Comparison of ENCODE assay signal across 26 cellular contexts in the genomic region with DNA sequence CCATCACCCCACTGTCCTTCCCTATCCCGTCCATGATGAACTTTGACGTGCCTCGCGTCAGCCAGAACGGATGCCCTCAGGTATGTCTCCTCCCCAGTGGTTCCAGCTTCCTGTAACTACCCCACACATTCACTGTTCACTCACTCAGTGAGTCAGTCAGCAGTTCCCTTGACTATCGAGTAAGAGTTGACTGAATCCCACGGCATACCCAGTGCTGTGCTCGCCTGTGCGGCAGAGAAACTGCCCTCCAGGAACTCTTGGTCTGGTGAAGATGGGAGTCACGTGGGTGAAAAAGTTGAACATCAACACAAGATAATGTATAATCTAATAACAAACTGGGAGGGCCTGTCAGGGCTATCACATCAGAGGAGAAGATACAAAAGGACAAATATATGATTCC. TPM values are rescaled to one million over a fixed set of nuclear protein-coding genes. Genes with fewer than 3 reads are reported as not detected.
DNase-seq lines count a peak whose midpoint lies in the region; ATAC-seq, FAIRE-seq and TF ChIP-seq lines count a peak whose summit lies in the region.
"Had no signal": no experiment of that assay in that cellular context is flagged by ENCODE, and none has a peak within 500 bp of the region (broad histone marks: within the 10 kb centered on the region; RNA-seq: fewer than 3 reads in every experiment).

No MANE protein-coding gene starts in this region.

- H3K9ac ChIP-seq in PC-3 (ENCODE audit: low read length) (no peak overlapping the region), K562 (ENCODE audit: insufficient read depth in 1 of 2, low read depth in 2 of 2, low read length in 2 of 2) (no peak overlapping the region; a peak in 1 of 4 replicates)

- no peaks in the 10 kb centered on the region for H3K9me2 ChIP-seq in PC-3 (replicated peaks; ENCODE audit: low read length)

- no peak overlapping the region for H3K27ac ChIP-seq in PC-3 (ENCODE audit: low read length)
- H3K27ac ChIP-seq in K562 (ENCODE audit: extremely low read depth, low read depth, low read length) = no peak overlapping the region
- no peak overlapping the region for H3K27ac ChIP-seq in left lung

- no peak overlapping the region for H3K4me3 ChIP-seq in PC-3 (ENCODE audit: low read length)
- no peak overlapping the region for H3K4me3 ChIP-seq in K562
- no peak overlapping the region for H3K4me3 ChIP-seq in left lung
- H3K4me3 ChIP-seq: MG63 had no signal

- peaks cover 24% of the 10 kb centered on the region for H3K27me3 ChIP-seq in PC-3 (ENCODE audit: low read length)
- H3K27me3 ChIP-seq in K562 (ENCODE audit: control insufficient read depth in 2 of 2, insufficient read depth in 2 of 2, low read length in 2 of 2) = peaks cover 15 to 48% of the 10 kb centered on the region in 2 experiments; a peak in 4 of 5 replicates
- peaks cover 0 to 44% of the 10 kb centered on the region in 2 donors for H3K27me3 ChIP-seq in left lung
- H3K27me3 ChIP-seq: MG63 had no signal

- H3F3A ChIP-seq in PC-3 (ENCODE audit: low read length, unreplicated experiment) = no peaks in the 10 kb centered on the region

- TF ChIP-seq POLR2A in K562 (conservative IDR thresholded peaks at IDR 0.05) = no peak

- H2AFZ ChIP-seq in PC-3 (ENCODE audit: low read length) = no peak overlapping the region
- H2AFZ ChIP-seq in K562 (ENCODE audit: low read depth, low read length) = no peak overlapping the region

- H3K79me2 ChIP-seq in PC-3 (ENCODE audit: low read length) = no peaks in the 10 kb centered on the region
- no peaks in the 10 kb centered on the region for H3K79me2 ChIP-seq in K562 (ENCODE audit: control insufficient read depth, insufficient read depth, low read length)

- WGBS in K562 (ENCODE audit: insufficient coverage, low coverage, missing lambda C conversion rate) = under 1% methylated on average over 10 of the region's 10 CpGs

- POLR2A ChIA-PET in PC-3 (lab: Charles Lee; ENCODE audit: unreplicated experiment) (no interaction called here), K562 (lab: Yijun Ruan, JAX) (no interaction called here), HEK293T (lab: Yijun Ruan, JAX) (no interaction called here)

- H3K9me1 ChIP-seq in K562 (ENCODE audit: control insufficient read depth, insufficient read depth, low read length) = no peaks in the 10 kb centered on the region

- intact Hi-C loops in PC-3 (cut with micrococcal nuclease) (no loop called here), K562 (cut with micrococcal nuclease) (no loop called here), left lung (cut with DNase I) (no loop called here)

- H3K36me3 ChIP-seq in PC-3 (ENCODE audit: low read depth, low read length) = no peaks in the 10 kb centered on the region
- H3K36me3 ChIP-seq in K562 (ENCODE audit: control insufficient read depth, insufficient read depth, low read length) = no peaks in the 10 kb centered on the region
- no peaks in the 10 kb centered on the region for H3K36me3 ChIP-seq in left lung
- H3K36me3 ChIP-seq: MG63 had no signal

- no TSS peak for BruUV-seq in PC-3 (replicated peaks; lab: Mats Ljungman, UMichigan)
- BruUV-seq in K562 (replicated peaks; lab: Mats Ljungman, UMichigan) = no TSS peak

- H3K9me3 ChIP-seq in PC-3 (ENCODE audit: low read length) (no peaks in the 10 kb centered on the region), K562 (replicated peaks; ENCODE audit: control insufficient read depth, insufficient read depth, low read depth, low read length) (no peaks in the 10 kb centered on the region), left lung (no peaks in the 10 kb centered on the region)
- H3K9me3 ChIP-seq: MG63 had no signal

- in situ Hi-C loops in K562 (cut with MboI) = no loop called here

- no peak for TF ChIP-seq EP300 in K562 (IDR thresholded peaks at IDR 0.05; ENCODE audit: low read length)

- TF ChIP-seq RAD21 in K562 (CRISPR knock-in tag; conservative IDR thresholded peaks at IDR 0.05 in 1 of 2, IDR thresholded peaks at IDR 0.05 in 1 of 2) = no peak

- peak; percentile 22; the same call in 1 of the 2 replicates for ATAC-seq in PC-3
- no peak for ATAC-seq in K562
- no peak for ATAC-seq in GM21515 (IDR thresholded peaks at IDR 0.05; ENCODE audit: unreplicated experiment)
- no peak for ATAC-seq in HG02571 (IDR thresholded peaks at IDR 0.05; ENCODE audit: unreplicated experiment)
- no peak for ATAC-seq in left lung
- ATAC-seq: HCT116, SK-N-SH treated with all-trans-retinoic acid at 6 μM for 48 hours had no signal

- no peaks in the 10 kb centered on the region; the same call in 1 of the 2 replicates for H3K4me1 ChIP-seq in PC-3 (ENCODE audit: insufficient read depth, low read length)
- H3K4me1 ChIP-seq in K562 (replicated peaks in 1 of 2; ENCODE audit: control insufficient read depth in 2 of 2, insufficient read depth in 2 of 2, low read length in 2 of 2) = no peaks in the 10 kb centered on the region; a peak in 1 of 5 replicates
- no peaks in the 10 kb centered on the region for H3K4me1 ChIP-seq in left lung

- DNase-seq in Daoy (ENCODE audit: low read depth) (peak; percentile 27), PC-3 (peak; percentile 55), K562 (ENCODE audit: extremely low read depth in 1 of 4, low spot score in 3 of 4) (no peak), kidney tubule cell (ENCODE audit: low spot score) (peak; percentile 88), HEK293T (ENCODE audit: extremely low spot score) (no peak), left lung (no peak)
- DNase-seq: AML-193; C1 segment of cervical spinal cord; CD4-positive, alpha-beta memory T cell; COR-L47; DMS53; KBM-7; MG63; NCI-H1417; NCI-H1694; NCI-H2029 treated with DMSO at 0.1 percent for 48 hours; NCI-H526 treated with DMSO at 0.1 percent for 48 hours had no signal

- H3K4me2 ChIP-seq in PC-3 (ENCODE audit: low read length) = no peak overlapping the region
- no peak overlapping the region for H3K4me2 ChIP-seq in K562 (ENCODE audit: insufficient read depth, low read length)

- no peak for FAIRE-seq in K562 (lab: Jason Lieb, UNC)
- FAIRE-seq: A204.1, G401.6, HTR-8/SVneo had no signal

- CTCF ChIA-PET in PC-3 (lab: Charles Lee) (no interaction called here), K562 (lab: Yijun Ruan, JAX; ENCODE audit: low intra/inter-chr PET ratio) (no interaction called here), HEK293T (lab: Yijun Ruan, JAX) (interaction anchor here (0.9 kb wide), 1 partner anchor 219 kb away, joined by 3 read pairs; no protein-coding TSS in a partner anchor)

- no peaks in the 10 kb centered on the region for H4K20me1 ChIP-seq in PC-3 (ENCODE audit: low read length)
- H4K20me1 ChIP-seq in K562 (replicated peaks; ENCODE audit: control insufficient read depth, insufficient read depth, low read length) = peaks cover 13% of the 10 kb centered on the region; the same call in 1 of the 2 replicates

- no peak for TF ChIP-seq CTCF in PC-3 (conservative IDR thresholded peaks at IDR 0.05; ENCODE audit: low read depth, low read length)
- no peak for TF ChIP-seq CTCF in K562 (IDR thresholded peaks at IDR 0.05 in 2 of 3, conservative IDR thresholded peaks at IDR 0.05 in 1 of 3; ENCODE audit: insufficient read depth in 2 of 3, low read depth in 1 of 3, low read length in 3 of 3)
- TF ChIP-seq CTCF in left lung (IDR thresholded peaks at IDR 0.05) = no peak

TF ChIP-seq in K562, 482 proteins besides CTCF, POLR2A, EP300 and RAD21 (continues in another document):
- TF ChIP-seq MCM3 (IDR thresholded peaks at IDR 0.05) (no peak), TFAP4 (CRISPR knock-in tag; IDR thresholded peaks at IDR 0.05; ENCODE audit: borderline replicate concordance) (no peak)

TF ChIP-seq in HEK293T, 16 proteins besides CTCF, POLR2A, EP300 and RAD21 (continues in another document):
- no peak for TF ChIP-seq NFRKB (IDR thresholded peaks at IDR 0.05)
- TF ChIP-seq CTBP1 (IDR thresholded peaks at IDR 0.05; ENCODE audit: borderline replicate concordance) = no peak
- TF ChIP-seq BHLHE40 (IDR thresholded peaks at IDR 0.05; ENCODE audit: borderline replicate concordance) = no peak
- TF ChIP-seq, protein P1, sequence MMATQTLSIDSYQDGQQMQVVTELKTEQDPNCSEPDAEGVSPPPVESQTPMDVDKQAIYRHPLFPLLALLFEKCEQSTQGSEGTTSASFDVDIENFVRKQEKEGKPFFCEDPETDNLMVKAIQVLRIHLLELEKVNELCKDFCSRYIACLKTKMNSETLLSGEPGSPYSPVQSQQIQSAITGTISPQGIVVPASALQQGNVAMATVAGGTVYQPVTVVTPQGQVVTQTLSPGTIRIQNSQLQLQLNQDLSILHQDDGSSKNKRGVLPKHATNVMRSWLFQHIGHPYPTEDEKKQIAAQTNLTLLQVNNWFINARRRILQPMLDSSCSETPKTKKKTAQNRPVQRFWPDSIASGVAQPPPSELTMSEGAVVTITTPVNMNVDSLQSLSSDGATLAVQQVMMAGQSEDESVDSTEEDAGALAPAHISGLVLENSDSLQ (IDR thresholded peaks at IDR 0.05) = no peak
- TF ChIP-seq FOXK2 (IDR thresholded peaks at IDR 0.05) = no peak
- TF ChIP-seq FOXM1 (IDR thresholded peaks at IDR 0.05; ENCODE audit: borderline replicate concordance) = no peak
- no peak for TF ChIP-seq SP1 (IDR thresholded peaks at IDR 0.05)
- no peak for TF ChIP-seq LEF1 (IDR thresholded peaks at IDR 0.05; ENCODE audit: borderline replicate concordance)
- TF ChIP-seq L3MBTL2 (conservative IDR thresholded peaks at IDR 0.05) = no peak
- TF ChIP-seq FOXA1 (IDR thresholded peaks at IDR 0.05) = no peak
- TF ChIP-seq HDGF (IDR thresholded peaks at IDR 0.05; ENCODE audit: borderline replicate concordance) = no peak
- TF ChIP-seq SUZ12 (IDR thresholded peaks at IDR 0.05) = no peak

RNA-seq across cellular contexts. Expression of gene CCDC33, which starts 36.7 kb away (rescaled TPM):
- total RNA-seq in Daoy (2014; rRNA removed; shearing (Covaris generic)) = 4.9 and 5.9 TPM in 2 replicates
- 0.77 TPM in 1 of 2 replicates, not detected in the other for total RNA-seq in PC-3 (2014; rRNA removed)
- 0.51 and 0.76 TPM in 2 replicates for total RNA-seq in K562 (2011; cell fraction: chromatin; rRNA removed; ENCODE audit: low replicate concordance)
- not detected in 2 replicates for total RNA-seq in K562 (2011; cell fraction: nucleolus; rRNA removed)
- total RNA-seq in K562 (2011; cell fraction: nucleoplasm; rRNA removed) = 0.44 and 0.92 TPM in 2 replicates
- total RNA-seq in K562 (2014; rRNA removed) = not detected in 2 replicates
- not detected in 2 replicates for total RNA-seq in K562 (2014; rRNA removed; fragmentation: Illumina TruSeq; extraction: Trizol)
- not detected in 2 replicates for total RNA-seq in K562 (2015; rRNA removed; fragmentation: Illumina TruSeq; extraction: Trizol)
- total RNA-seq in K562 (2021) = 0.13 TPM in 1 of 2 replicates, not detected in the other
- polyA plus RNA-seq in K562 (2011; rRNA removed) = 0.91 and 1.1 TPM in 2 replicates
- polyA plus RNA-seq in K562 (2011; cell fraction: cytosol; rRNA removed) = 0.32 and 0.91 TPM in 2 replicates
- 0.78 and 0.95 TPM in 2 replicates for polyA plus RNA-seq in K562 (2011; cell fraction: nucleus; rRNA removed)
- polyA plus RNA-seq in K562 (2012) = 0.14 and 0.17 TPM in 2 replicates
- polyA plus RNA-seq in K562 (2014; fragmentation: Illumina TruSeq; extraction: Trizol) = not detected in 2 replicates
- under 1 TPM; 0.15 to 0.20 TPM for polyA plus RNA-seq in K562 (2014; fragmentation: Nextera tagmentation; extraction: Ambion mirVana)
- polyA plus RNA-seq in K562 (2014; rRNA removed) = 0.08 TPM in 1 of 2 replicates, not detected in the other
- polyA minus RNA-seq in K562 (2011; rRNA and poly(A)+ RNA removed) = 0.28 and 0.39 TPM in 2 replicates
- polyA minus RNA-seq in K562 (2011; cell fraction: cytosol; rRNA and poly(A)+ RNA removed) = not detected in 2 replicates
- 0.67 TPM in 1 of 2 replicates, not detected in the other for polyA minus RNA-seq in K562 (2011; cell fraction: nucleus; rRNA and poly(A)+ RNA removed)
- 1 to 10 TPM in 1 of 2 donors, not detected in 1; 3.2 TPM for total RNA-seq in left lung
- total RNA-seq: CD4-positive, alpha-beta memory T cell; LHCN-M2; NCI-H460 had no signal
- polyA plus RNA-seq: CD4-positive, alpha-beta memory T cell had no signal

Comparison
In these comparisons a context has a peak if more than half of its experiments do, and no peak if none do; other contexts are left out.
1. DNase-seq: peak in Daoy (single experiment), PC-3 (single experiment) and kidney tubule cell (single experiment); none in K562 (0 of 4), HEK293T (single experiment) and left lung (0 of 2).